Comparison of ENCODE assay signal across 20 cellular contexts in genomic region chr18:48673456-48674197, GRCh38.
DNase-seq lines count a peak whose midpoint lies in the region; ATAC-seq and TF ChIP-seq lines count a peak whose summit lies in the region.
"Had no signal": no experiment of that assay in that cellular context is flagged by ENCODE, and none has a peak within 500 bp of the region (broad histone marks: within the 10 kb centered on the region; RNA-seq: fewer than 3 reads in every experiment).

No MANE protein-coding gene starts in this region.

- no peak for TF ChIP-seq CTCF in choroid plexus epithelial cell (conservative IDR thresholded peaks at IDR 0.05; ENCODE audit: low read depth, low read length)
- TF ChIP-seq CTCF in spleen (IDR thresholded peaks at IDR 0.05 in 8 of 11, conservative IDR thresholded peaks at IDR 0.05 in 3 of 11), result no peak
- no peak for TF ChIP-seq CTCF in brain microvascular endothelial cell (IDR thresholded peaks at IDR 0.05; ENCODE audit: low read depth, low read length, missing control alignments)

- in situ Hi-C loops in brain microvascular endothelial cell (cut with HindIII; ENCODE audit: low pct_ligation_motif_present, low sequenced_read_pairs), result no loop called here

- peak overlapping the region; percentile 38 for H3K27ac Mint-ChIP-seq in activated naive CD8-positive, alpha-beta T cell treated with anti-CD3 and anti-CD28 coated beads, Interleukin-2, amount 10 ng/mL, durations not matched to agents 7 days and 5 days
- H3K27ac Mint-ChIP-seq in activated naive CD8-positive, alpha-beta T cell treated with anti-CD3 and anti-CD28 coated beads, Interleukin-2, amount 50 U/mL, for 24 hours, result no peak overlapping the region
- H3K27ac Mint-ChIP-seq: activated CD8-positive, alpha-beta memory T cell treated with anti-CD3 and anti-CD28 coated beads, Interleukin-2, amount 10 ng/mL, durations not matched to agents 7 days and 5 days; stimulated activated memory B cell treated with anti-CD40 and anti-IgM and Interleukin-4, amounts not matched to agents 10 μg/mL and 1 μg/mL and 100 μg/mL, for 72 hours had no signal

- peaks cover 4 to 19% (median 13%) of the 10 kb centered on the region in 6 donors for H3K36me3 ChIP-seq in spleen
- peaks cover 24% of the 10 kb centered on the region for H3K36me3 ChIP-seq in brain microvascular endothelial cell (replicated peaks)

- H3K27me3 Mint-ChIP-seq in activated naive CD8-positive, alpha-beta T cell treated with anti-CD3 and anti-CD28 coated beads, Interleukin-2, amount 10 ng/mL, durations not matched to agents 7 days and 5 days, result peaks cover 3% of the 10 kb centered on the region
- H3K27me3 Mint-ChIP-seq in activated naive CD8-positive, alpha-beta T cell treated with anti-CD3 and anti-CD28 coated beads, Interleukin-2, amount 50 U/mL, for 24 hours, result no peaks in the 10 kb centered on the region
- H3K27me3 Mint-ChIP-seq: activated CD8-positive, alpha-beta memory T cell treated with anti-CD3 and anti-CD28 coated beads, Interleukin-2, amount 10 ng/mL, durations not matched to agents 7 days and 5 days; stimulated activated memory B cell treated with anti-CD40 and anti-IgM and Interleukin-4, amounts not matched to agents 10 μg/mL and 1 μg/mL and 100 μg/mL, for 72 hours had no signal

- POLR2A ChIA-PET in activated naive CD8-positive, alpha-beta T cell treated with anti-CD3 and anti-CD28 coated beads, Interleukin-2, amount 10 ng/mL, durations not matched to agents 7 days and 5 days (lab: Charles Lee), result no interaction called here

- WGBS in spleen, 5 donors, result 64 to 79% (median 69%) methylated on average over 7 of the region's 7 CpGs

- no peak overlapping the region for H3K4me3 ChIP-seq in choroid plexus epithelial cell (ENCODE audit: low read depth, low read length)
- H3K4me3 ChIP-seq in spleen, result no peak overlapping the region
- H3K4me3 ChIP-seq in brain microvascular endothelial cell (ENCODE audit: low read depth, low read length), result no peak overlapping the region
- H3K4me3 ChIP-seq: A549, dorsolateral prefrontal cortex, mucosa of descending colon, skin epidermis had no signal

- H3K4me1 ChIP-seq in spleen, result peaks cover 4 to 49% (median 23%) of the 10 kb centered on the region in 6 donors

- H3K27me3 ChIP-seq in spleen (replicated peaks in 1 of 7) (no peaks in the 10 kb centered on the region), brain microvascular endothelial cell (replicated peaks) (no peaks in the 10 kb centered on the region)
- H3K27me3 ChIP-seq: dorsolateral prefrontal cortex had no signal

- H3K9me3 ChIP-seq in spleen, result peaks cover 0 to 14% (median 11%) of the 10 kb centered on the region in 8 donors
- H3K9me3 ChIP-seq: mucosa of descending colon had no signal

- H3K36me3 Mint-ChIP-seq in activated naive CD8-positive, alpha-beta T cell treated with anti-CD3 and anti-CD28 coated beads, Interleukin-2, amount 10 ng/mL, durations not matched to agents 7 days and 5 days, result peaks cover 4% of the 10 kb centered on the region
- H3K36me3 Mint-ChIP-seq in activated naive CD8-positive, alpha-beta T cell treated with anti-CD3 and anti-CD28 coated beads, Interleukin-2, amount 50 U/mL, for 24 hours (ENCODE audit: low read depth), result peaks cover 5% of the 10 kb centered on the region

- TF ChIP-seq POLR2A in spleen (IDR thresholded peaks at IDR 0.05), result no peak

- H3K27ac ChIP-seq in spleen, result peak overlapping the region in 4 of 8 donors; percentile 7 to 34 (median 23)
- H3K27ac ChIP-seq in brain microvascular endothelial cell, result no peak overlapping the region
- H3K27ac ChIP-seq: A549, skin epidermis had no signal

- intact Hi-C loops in spleen (cut with DNase I; ENCODE audit: low total_unique reads), result loop anchor here (10.0 kb wide), 4 partner anchors 371 to 741 kb away; no protein-coding TSS in a partner anchor

- no peak for ATAC-seq in activated naive CD8-positive, alpha-beta T cell treated with anti-CD3 and anti-CD28 coated beads, Interleukin-2, amount 10 ng/mL, durations not matched to agents 7 days and 5 days (ENCODE audit: low read depth)
- ATAC-seq in activated naive CD8-positive, alpha-beta T cell treated with anti-CD3 and anti-CD28 coated beads, Interleukin-2, amount 50 U/mL, for 24 hours, result no peak
- ATAC-seq in GM21367 (IDR thresholded peaks at IDR 0.05; ENCODE audit: unreplicated experiment), result no peak
- ATAC-seq: activated CD8-positive, alpha-beta memory T cell treated with anti-CD3 and anti-CD28 coated beads, Interleukin-2, amount 10 ng/mL, durations not matched to agents 7 days and 5 days; PC-3; stimulated activated memory B cell treated with anti-CD40 and anti-IgM and Interleukin-4, amounts not matched to agents 10 μg/mL and 1 μg/mL and 100 μg/mL, for 72 hours had no signal

- H3K4me3 Mint-ChIP-seq in activated naive CD8-positive, alpha-beta T cell treated with anti-CD3 and anti-CD28 coated beads, Interleukin-2, amount 10 ng/mL, durations not matched to agents 7 days and 5 days, result no peak overlapping the region
- H3K4me3 Mint-ChIP-seq in activated naive CD8-positive, alpha-beta T cell treated with anti-CD3 and anti-CD28 coated beads, Interleukin-2, amount 50 U/mL, for 24 hours, result no peak overlapping the region
- H3K4me3 Mint-ChIP-seq: activated CD8-positive, alpha-beta memory T cell treated with anti-CD3 and anti-CD28 coated beads, Interleukin-2, amount 10 ng/mL, durations not matched to agents 7 days and 5 days; stimulated activated memory B cell treated with anti-CD40 and anti-IgM and Interleukin-4, amounts not matched to agents 10 μg/mL and 1 μg/mL and 100 μg/mL, for 72 hours had no signal

- no peak for DNase-seq in activated naive CD8-positive, alpha-beta T cell treated with anti-CD3 and anti-CD28 coated beads, Interleukin-2, amount 10 ng/mL, durations not matched to agents 7 days and 5 days
- DNase-seq in activated naive CD8-positive, alpha-beta T cell treated with anti-CD3 and anti-CD28 coated beads, Interleukin-2, amount 50 U/mL, for 24 hours, result no peak
- peak; percentile 81 for DNase-seq in MV-4-11 (lab: John Stamatoyannopoulos, UW)
- peak; percentile 30 for DNase-seq in choroid plexus epithelial cell (ENCODE audit: low read depth)
- peak; percentile 70 for DNase-seq in spleen
- DNase-seq in mucosa of gallbladder (ENCODE audit: low spot score), result no peak
- DNase-seq in brain microvascular endothelial cell, result no peak
- DNase-seq: activated CD8-positive, alpha-beta memory T cell treated with anti-CD3 and anti-CD28 coated beads, Interleukin-2, amount 10 ng/mL, durations not matched to agents 7 days and 5 days; activated naive CD4-positive, alpha-beta T cell; Calu3; KG1; NCI-H446 treated with DMSO at 0.1 percent for 48 hours; PC-3; SW 1271 had no signal

- peaks cover 5% of the 10 kb centered on the region for H3K4me1 Mint-ChIP-seq in activated naive CD8-positive, alpha-beta T cell treated with anti-CD3 and anti-CD28 coated beads, Interleukin-2, amount 10 ng/mL, durations not matched to agents 7 days and 5 days
- peaks cover 2% of the 10 kb centered on the region for H3K4me1 Mint-ChIP-seq in activated naive CD8-positive, alpha-beta T cell treated with anti-CD3 and anti-CD28 coated beads, Interleukin-2, amount 50 U/mL, for 24 hours

- H3K9me3 Mint-ChIP-seq in activated naive CD8-positive, alpha-beta T cell treated with anti-CD3 and anti-CD28 coated beads, Interleukin-2, amount 10 ng/mL, durations not matched to agents 7 days and 5 days, result peaks cover 4% of the 10 kb centered on the region
- H3K9me3 Mint-ChIP-seq in activated naive CD8-positive, alpha-beta T cell treated with anti-CD3 and anti-CD28 coated beads, Interleukin-2, amount 50 U/mL, for 24 hours, result peaks cover 6% of the 10 kb centered on the region

Comparison
In these comparisons a context has a peak if more than half of its experiments do, and no peak if none do; other contexts are left out.
1. DNase-seq: peak in MV-4-11 (single experiment), choroid plexus epithelial cell (single experiment) and spleen (single experiment); none in activated naive CD8-positive, alpha-beta T cell treated with anti-CD3 and anti-CD28 coated beads, Interleukin-2, amount 10 ng/mL, durations not matched to agents 7 days and 5 days (single experiment), activated naive CD8-positive, alpha-beta T cell treated with anti-CD3 and anti-CD28 coated beads, Interleukin-2, amount 50 U/mL, for 24 hours (single experiment), mucosa of gallbladder (single experiment) and brain microvascular endothelial cell (single experiment).